ENCODE assay signal across 12 cellular contexts in genomic region chr2:177207101-177207500, GRCh38. TPM values are rescaled to one million over a fixed set of nuclear protein-coding genes. Genes with fewer than 3 reads are reported as not detected.
DNase-seq lines count a peak whose midpoint lies in the region; ATAC-seq and TF ChIP-seq lines count a peak whose summit lies in the region.
"Had no signal": no experiment of that assay in that cellular context is flagged by ENCODE, and none has a peak within 500 bp of the region (broad histone marks: within the 10 kb centered on the region; RNA-seq: fewer than 3 reads in every experiment).

No MANE protein-coding gene starts in this region.

- peak overlapping the region; percentile 59 for H3K27ac Mint-ChIP-seq in activated T-cell treated with anti-CD3 and anti-CD28 coated beads, Interleukin-2, amount 50 U/mL, for 24 hours
- H3K27ac Mint-ChIP-seq in natural killer cell, result no peak overlapping the region

- ATAC-seq in GM21619 (IDR thresholded peaks at IDR 0.05; ENCODE audit: unreplicated experiment) (peak; percentile 69), HG03175 (IDR thresholded peaks at IDR 0.05; ENCODE audit: unreplicated experiment) (peak; percentile 65), natural killer cell (no peak), left lobe of liver (no peak)
- peak; percentile 32 for ATAC-seq in stimulated activated naive CD8-positive, alpha-beta T cell treated with anti-CD3 and anti-CD28 coated beads, Interleukin-15, Interleukin-2, amounts not matched to agents 100 U/mL and 50 U/mL, for 24 hours
- ATAC-seq: SK-N-SH treated with all-trans-retinoic acid at 6 μM for 48 hours had no signal

- no peak overlapping the region for H3K4me3 Mint-ChIP-seq in activated T-cell treated with anti-CD3 and anti-CD28 coated beads, Interleukin-2, amount 50 U/mL, for 24 hours
- no peak overlapping the region for H3K4me3 Mint-ChIP-seq in natural killer cell

- H3K36me3 Mint-ChIP-seq in activated T-cell treated with anti-CD3 and anti-CD28 coated beads, Interleukin-2, amount 50 U/mL, for 24 hours (ENCODE audit: low read depth), result peaks cover 16% of the 10 kb centered on the region
- no peaks in the 10 kb centered on the region for H3K36me3 Mint-ChIP-seq in natural killer cell

- H3K9me3 Mint-ChIP-seq in activated T-cell treated with anti-CD3 and anti-CD28 coated beads, Interleukin-2, amount 50 U/mL, for 24 hours, result no peaks in the 10 kb centered on the region
- no peaks in the 10 kb centered on the region for H3K9me3 Mint-ChIP-seq in natural killer cell

- no peak for DNase-seq in activated T-cell treated with anti-CD3 and anti-CD28 coated beads, Interleukin-2, amount 50 U/mL, for 24 hours
- DNase-seq in activated T-cell treated with anti-CD3 and anti-CD28 coated beads for 4 hours (no peak), HUDEP-2 (lab: John Stamatoyannopoulos, UW; ENCODE audit: unreplicated experiment in 76 of 76) (no peak), natural killer cell (no peak), left lobe of liver (ENCODE audit: low spot score) (no peak)
- DNase-seq in stimulated activated naive CD8-positive, alpha-beta T cell treated with anti-CD3 and anti-CD28 coated beads, Interleukin-15, Interleukin-2, amounts not matched to agents 100 U/mL and 50 U/mL, for 24 hours, result no peak
- DNase-seq: activated CD4-positive, alpha-beta T cell treated with anti-CD3 and anti-CD28 coated beads, Interleukin-2, amount 50 U/mL, for 1 hour; anterior cingulate cortex; NCI-H2081 treated with DMSO at 0.1 percent for 48 hours had no signal

- H3K27me3 Mint-ChIP-seq in activated T-cell treated with anti-CD3 and anti-CD28 coated beads, Interleukin-2, amount 50 U/mL, for 24 hours, result no peaks in the 10 kb centered on the region
- no peaks in the 10 kb centered on the region for H3K27me3 Mint-ChIP-seq in natural killer cell (ENCODE audit: low read depth in 2 of 2)

- peaks cover 28% of the 10 kb centered on the region for H3K4me1 Mint-ChIP-seq in activated T-cell treated with anti-CD3 and anti-CD28 coated beads, Interleukin-2, amount 50 U/mL, for 24 hours (ENCODE audit: low read depth)
- peaks cover 10% of the 10 kb centered on the region in 2 donors for H3K4me1 Mint-ChIP-seq in natural killer cell

- intact Hi-C loops in natural killer cell (cut with micrococcal nuclease), result no loop called here

- TF ChIP-seq CTCF in natural killer cell (IDR thresholded peaks at IDR 0.05), result no peak

RNA-seq across cellular contexts. Expression of gene HNRNPA3, which starts 5.5 kb away (rescaled TPM):
- total RNA-seq in natural killer cell, result 100 to 1,000 TPM; 223 to 298 (median 289) TPM
- 55.1 TPM for total RNA-seq in left lobe of liver

RNA-seq across cellular contexts. Expression of gene NFE2L2, which starts 57.4 kb away (rescaled TPM):
- total RNA-seq in natural killer cell (10 to 100 TPM; 76.0 to 99.8 (median 84.6) TPM), left lobe of liver (29.2 TPM)

Comparison
In these comparisons a context has a peak if more than half of its experiments do, and no peak if none do; other contexts are left out.
1. ATAC-seq: peak in GM21619 (single experiment), HG03175 (single experiment) and stimulated activated naive CD8-positive, alpha-beta T cell treated with anti-CD3 and anti-CD28 coated beads, Interleukin-15, Interleukin-2, amounts not matched to agents 100 U/mL and 50 U/mL, for 24 hours (single experiment); none in natural killer cell (0 of 3) and left lobe of liver (single experiment).